ENCODE assay signal across 28 cellular contexts in genomic region chr13:30665638-30666037, GRCh38. TPM values are rescaled to one million over a fixed set of nuclear protein-coding genes. Genes with fewer than 3 reads are reported as not detected.
DNase-seq lines count a peak whose midpoint lies in the region; ATAC-seq, FAIRE-seq and TF ChIP-seq lines count a peak whose summit lies in the region.
"Had no signal": no experiment of that assay in that cellular context is flagged by ENCODE, and none has a peak within 500 bp of the region (broad histone marks: within the 10 kb centered on the region; RNA-seq: fewer than 3 reads in every experiment).

No MANE protein-coding gene starts in this region.

- no peak overlapping the region for H3K56ac ChIP-seq in IMR-90 (ENCODE audit: extremely low read depth, insufficient read depth, low read length)

- H4K20me1 ChIP-seq in IMR-90 (ENCODE audit: insufficient read depth, low read length) (no peaks in the 10 kb centered on the region), K562 (replicated peaks; ENCODE audit: control insufficient read depth, insufficient read depth, low read length) (no peaks in the 10 kb centered on the region), neural progenitor cell (ENCODE audit: low read depth) (no peaks in the 10 kb centered on the region)

- H3K14ac ChIP-seq in IMR-90 (replicated peaks; ENCODE audit: low read depth, low read length), result no peak overlapping the region

- H3K9ac ChIP-seq in IMR-90 (ENCODE audit: low read depth, low read length) (no peak overlapping the region), K562 (ENCODE audit: insufficient read depth in 1 of 2, low read depth in 2 of 2, low read length in 2 of 2) (peak overlapping the region; percentile 33 to 71; a peak in 3 of 4 replicates), neural progenitor cell (no peak overlapping the region)

- H2AK9ac ChIP-seq in IMR-90 (replicated peaks; ENCODE audit: low read depth, low read length, poor library complexity), result no peak overlapping the region

- no peak overlapping the region for H3K27ac ChIP-seq in IMR-90 (ENCODE audit: insufficient read depth, low read length)
- H3K27ac ChIP-seq in K562 (ENCODE audit: extremely low read depth, low read depth, low read length), result peak overlapping the region; percentile 62; the same call in 1 of the 3 replicates
- no peak overlapping the region for H3K27ac ChIP-seq in neural progenitor cell
- no peak overlapping the region for H3K27ac ChIP-seq in suprapubic skin
- H3K27ac ChIP-seq: psoas muscle, sigmoid colon, SJCRH30 had no signal

- POLR2A ChIA-PET in Caco-2 (lab: Charles Lee), result no interaction called here
- POLR2A ChIA-PET in IMR-90 (lab: Charles Lee; ENCODE audit: unreplicated experiment), result no interaction called here
- POLR2A ChIA-PET in K562 (lab: Yijun Ruan, JAX), result interaction anchor here (0.6 to 1.1 kb wide), 2 partner anchors 21 to 231 kb away, joined by 3 read pairs; no protein-coding TSS in a partner anchor

- TF ChIP-seq POLR2A in IMR-90 (IDR thresholded peaks at IDR 0.05; ENCODE audit: low read depth, low read length) (no peak), K562 (conservative IDR thresholded peaks at IDR 0.05) (no peak), suprapubic skin (IDR thresholded peaks at IDR 0.05) (no peak)

- H2AFZ ChIP-seq in IMR-90 (replicated peaks; ENCODE audit: low read length, poor library complexity) (peak overlapping the region; percentile 21), K562 (ENCODE audit: low read depth, low read length) (peak overlapping the region; percentile 97), neural progenitor cell (replicated peaks) (peak overlapping the region; percentile 2)

- H3K27me3 Mint-ChIP-seq in Caco-2 (ENCODE audit: insufficient read depth, unreplicated experiment) (no peaks in the 10 kb centered on the region), neural progenitor cell (ENCODE audit: insufficient read depth, low read depth) (peaks cover 2% of the 10 kb centered on the region)
- H3K27me3 Mint-ChIP-seq: activated naive CD8-positive, alpha-beta T cell; activated T-cell treated with anti-CD3 and anti-CD28 coated beads, Interleukin-2, amount 50 U/mL, for 24 hours; effector memory CD8-positive, alpha-beta T cell; naive thymus-derived CD4-positive, alpha-beta T cell; type B pancreatic cell had no signal

- no peaks in the 10 kb centered on the region for H3K36me3 ChIP-seq in Caco-2 (ENCODE audit: control insufficient read depth, insufficient read depth, low read length)
- no peaks in the 10 kb centered on the region for H3K36me3 ChIP-seq in IMR-90 (ENCODE audit: control insufficient read depth, insufficient read depth, low read length)
- no peaks in the 10 kb centered on the region for H3K36me3 ChIP-seq in K562 (ENCODE audit: control insufficient read depth, insufficient read depth, low read length)
- no peaks in the 10 kb centered on the region for H3K36me3 ChIP-seq in neural progenitor cell
- H3K36me3 ChIP-seq in suprapubic skin, result no peaks in the 10 kb centered on the region
- H3K36me3 ChIP-seq: sigmoid colon, SJCRH30 had no signal

- no peaks in the 10 kb centered on the region for H3K9me3 Mint-ChIP-seq in Caco-2 (ENCODE audit: unreplicated experiment)
- H3K9me3 Mint-ChIP-seq in neural progenitor cell, result peaks cover 2% of the 10 kb centered on the region
- H3K9me3 Mint-ChIP-seq: activated T-cell treated with anti-CD3 and anti-CD28 coated beads, Interleukin-2, amount 50 U/mL, for 24 hours; effector memory CD8-positive, alpha-beta T cell; mesothelial cell of epicardium; naive thymus-derived CD4-positive, alpha-beta T cell; type B pancreatic cell had no signal

- in situ Hi-C loops in IMR-90 (cut with MboI; ENCODE audit: low sequenced_read_pairs), result no loop called here
- in situ Hi-C loops in K562 (cut with MboI), result no loop called here

- FAIRE-seq in K562 (lab: Jason Lieb, UNC), result no peak
- FAIRE-seq: astrocyte, GM19239, islet of Langerhans had no signal

- no peak overlapping the region for H2BK120ac ChIP-seq in IMR-90 (ENCODE audit: low read depth, low read length)

- no peak for DNase-seq in Caco-2
- no peak for DNase-seq in IMR-90
- no peak for DNase-seq in K562 (ENCODE audit: extremely low read depth in 1 of 4, low spot score in 3 of 4)
- DNase-seq in neural progenitor cell (ENCODE audit: low spot score), result no peak
- DNase-seq in NCI-H446 (lab: John Stamatoyannopoulos, UW), result no peak
- DNase-seq in suprapubic skin (ENCODE audit: low spot score in 2 of 2), result no peak
- DNase-seq: activated effector memory CD4-positive, alpha-beta T cell treated with anti-CD3 and anti-CD28 coated beads, Interleukin-2, amount 50 U/mL, for 16 hours; activated T-cell treated with anti-CD3 and anti-CD28 coated beads, Interleukin-2, amount 50 U/mL, for 24 hours; effector memory CD8-positive, alpha-beta T cell; erythroblast; H7; Karpas-422; left ventricle myocardium superior; naive thymus-derived CD4-positive, alpha-beta T cell; NCI-H510A; nucleus accumbens; psoas muscle; sigmoid colon; SJCRH30; stimulated activated CD4-positive, alpha-beta T cell treated with anti-CD3 and anti-CD28 coated beads, Interleukin-4, amount 100 ng/mL, for 4 hours; T-helper 9 cell had no signal

- H4K5ac ChIP-seq in IMR-90 (ENCODE audit: low read depth, low read length), result no peak overlapping the region

- dilution Hi-C loops in IMR-90 (cut with HindIII; ENCODE audit: low sequenced_read_pairs, unreplicated experiment), result no loop called here

- no peaks in the 10 kb centered on the region for H3K79me2 ChIP-seq in K562 (ENCODE audit: control insufficient read depth, insufficient read depth, low read length)
- no peaks in the 10 kb centered on the region for H3K79me2 ChIP-seq in neural progenitor cell (ENCODE audit: low read depth)

- intact Hi-C loops in Caco-2 (cut with micrococcal nuclease; ENCODE audit: unreplicated experiment), result no loop called here
- intact Hi-C loops in IMR-90 (cut with micrococcal nuclease), result no loop called here
- intact Hi-C loops in K562 (cut with micrococcal nuclease), result no loop called here

- H3K27me3 ChIP-seq in Caco-2 (replicated peaks; ENCODE audit: control insufficient read depth, insufficient read depth, low read length) (no peaks in the 10 kb centered on the region), IMR-90 (ENCODE audit: control insufficient read depth, insufficient read depth, low read length) (no peaks in the 10 kb centered on the region), K562 (ENCODE audit: control insufficient read depth in 2 of 2, insufficient read depth in 2 of 2, low read length in 2 of 2) (no peaks in the 10 kb centered on the region), neural progenitor cell (no peaks in the 10 kb centered on the region), suprapubic skin (no peaks in the 10 kb centered on the region)
- H3K27me3 ChIP-seq: sigmoid colon, SJCRH30 had no signal

- H3K9me3 ChIP-seq in Caco-2 (no peaks in the 10 kb centered on the region), IMR-90 (ENCODE audit: control insufficient read depth, insufficient read depth, low read length) (no peaks in the 10 kb centered on the region), K562 (replicated peaks; ENCODE audit: control insufficient read depth, insufficient read depth, low read depth, low read length) (no peaks in the 10 kb centered on the region), neural progenitor cell (ENCODE audit: low read depth) (no peaks in the 10 kb centered on the region), suprapubic skin (no peaks in the 10 kb centered on the region)
- H3K9me3 ChIP-seq: psoas muscle, sigmoid colon, SJCRH30 had no signal

- no peak overlapping the region for H3K4ac ChIP-seq in IMR-90 (ENCODE audit: low read depth, low read length)

- no peak overlapping the region for H3K18ac ChIP-seq in IMR-90 (ENCODE audit: low read depth, low read length)

- H3K4me3 ChIP-seq in Caco-2 (ENCODE audit: low read depth, low read length), result no peak overlapping the region
- no peak overlapping the region for H3K4me3 ChIP-seq in IMR-90 (ENCODE audit: insufficient read depth, low read depth, low read length)
- H3K4me3 ChIP-seq in K562, result no peak overlapping the region
- no peak overlapping the region for H3K4me3 ChIP-seq in neural progenitor cell
- H3K4me3 ChIP-seq in suprapubic skin, result no peak overlapping the region
- H3K4me3 ChIP-seq: psoas muscle, sigmoid colon, SJCRH30 had no signal

- WGBS in IMR-90 (ENCODE audit: extremely low coverage in 2 of 2, insufficient read length in 1 of 2), 2 experiments, result 56% methylated on average over 1 of the region's 1 CpG; no CpG with 5 or more reads in 1 of the 2 experiments
- WGBS in K562 (ENCODE audit: insufficient coverage, low coverage, missing lambda C conversion rate), result 40% methylated on average over 1 of the region's 1 CpG
- WGBS in suprapubic skin, result 55% methylated on average over 1 of the region's 1 CpG

- no peak overlapping the region for H3K23ac ChIP-seq in IMR-90 (ENCODE audit: low read depth, low read length)

- peaks cover 3% of the 10 kb centered on the region for H3K9me1 ChIP-seq in IMR-90 (ENCODE audit: insufficient read depth, low read length)
- H3K9me1 ChIP-seq in K562 (ENCODE audit: control insufficient read depth, insufficient read depth, low read length), result no peaks in the 10 kb centered on the region

- no peak overlapping the region for H2BK15ac ChIP-seq in IMR-90 (ENCODE audit: low read depth, low read length)

- H3K27ac Mint-ChIP-seq in Caco-2 (ENCODE audit: unreplicated experiment) (no peak overlapping the region), neural progenitor cell (no peak overlapping the region)
- H3K27ac Mint-ChIP-seq: activated naive CD8-positive, alpha-beta T cell; activated T-cell treated with anti-CD3 and anti-CD28 coated beads, Interleukin-2, amount 50 U/mL, for 24 hours; effector memory CD8-positive, alpha-beta T cell; mesothelial cell of epicardium; type B pancreatic cell had no signal

- CTCF ChIA-PET in Caco-2 (lab: Charles Lee) (no interaction called here), IMR-90 (lab: Yijun Ruan, JAX) (no interaction called here), K562 (lab: Yijun Ruan, JAX; ENCODE audit: low intra/inter-chr PET ratio) (no interaction called here)

- H3K4me1 ChIP-seq in Caco-2 (peaks cover 53% of the 10 kb centered on the region), IMR-90 (ENCODE audit: control insufficient read depth, insufficient read depth, low read length) (no peaks in the 10 kb centered on the region), K562 (replicated peaks in 1 of 2; ENCODE audit: control insufficient read depth in 2 of 2, insufficient read depth in 2 of 2, low read length in 2 of 2) (peaks cover 12 to 13% of the 10 kb centered on the region in 2 experiments), neural progenitor cell (no peaks in the 10 kb centered on the region), suprapubic skin (no peaks in the 10 kb centered on the region)
- H3K4me1 ChIP-seq: psoas muscle, SJCRH30 had no signal

- H3K36me3 Mint-ChIP-seq in Caco-2 (ENCODE audit: insufficient read depth, unreplicated experiment) (peaks cover 11% of the 10 kb centered on the region), neural progenitor cell (no peaks in the 10 kb centered on the region)
- H3K36me3 Mint-ChIP-seq: activated naive CD8-positive, alpha-beta T cell; mesothelial cell of epicardium; naive thymus-derived CD4-positive, alpha-beta T cell had no signal

- no peak overlapping the region for H3K4me3 Mint-ChIP-seq in Caco-2 (ENCODE audit: unreplicated experiment)
- no peak overlapping the region for H3K4me3 Mint-ChIP-seq in neural progenitor cell
- H3K4me3 Mint-ChIP-seq: activated naive CD8-positive, alpha-beta T cell; activated T-cell treated with anti-CD3 and anti-CD28 coated beads, Interleukin-2, amount 50 U/mL, for 24 hours; effector memory CD8-positive, alpha-beta T cell; mesothelial cell of epicardium; naive thymus-derived CD4-positive, alpha-beta T cell; type B pancreatic cell had no signal

- no peak for TF ChIP-seq EP300 in K562 (IDR thresholded peaks at IDR 0.05; ENCODE audit: low read length)
- no peak for TF ChIP-seq EP300 in suprapubic skin (IDR thresholded peaks at IDR 0.05)

- no peaks in the 10 kb centered on the region for H3F3A ChIP-seq in neural progenitor cell (ENCODE audit: low read depth)

- ATAC-seq in IMR-90 (ENCODE audit: low read depth), result no peak
- peak; percentile 42 for ATAC-seq in K562
- no peak for ATAC-seq in GM18858 (IDR thresholded peaks at IDR 0.05; ENCODE audit: unreplicated experiment)
- ATAC-seq: effector memory CD8-positive, alpha-beta T cell; left ventricle myocardium superior; naive thymus-derived CD4-positive, alpha-beta T cell; psoas muscle had no signal

- H3K4me1 Mint-ChIP-seq in Caco-2 (ENCODE audit: low read depth, unreplicated experiment), result peaks cover 6% of the 10 kb centered on the region
- no peaks in the 10 kb centered on the region for H3K4me1 Mint-ChIP-seq in neural progenitor cell

- no peak overlapping the region for H2BK5ac ChIP-seq in IMR-90 (ENCODE audit: low read depth, low read length, poor library complexity, severe bottlenecking)

- H4K91ac ChIP-seq in IMR-90 (ENCODE audit: insufficient read depth, low read depth, low read length), result no peak overlapping the region

- TF ChIP-seq CTCF in Caco-2 (IDR thresholded peaks at IDR 0.05; ENCODE audit: insufficient read depth in 1 of 2, low read depth in 1 of 2, low read length in 1 of 2, severe bottlenecking in 1 of 2, unreplicated experiment in 1 of 2), result no peak
- no peak for TF ChIP-seq CTCF in IMR-90 (conservative IDR thresholded peaks at IDR 0.05; ENCODE audit: low read depth, low read length)
- TF ChIP-seq CTCF in K562 (IDR thresholded peaks at IDR 0.05 in 2 of 3, conservative IDR thresholded peaks at IDR 0.05 in 1 of 3; ENCODE audit: insufficient read depth in 2 of 3, low read depth in 1 of 3, low read length in 3 of 3), result no peak
- TF ChIP-seq CTCF in neural progenitor cell (IDR thresholded peaks at IDR 0.05), result no peak
- TF ChIP-seq CTCF in suprapubic skin (IDR thresholded peaks at IDR 0.05), result no peak

- BruUV-seq in Caco-2 (replicated peaks; lab: Mats Ljungman, UMichigan), result TSS peak; percentile 66
- no TSS peak for BruUV-seq in IMR-90 (replicated peaks; lab: Mats Ljungman, UMichigan)
- no TSS peak for BruUV-seq in K562 (replicated peaks; lab: Mats Ljungman, UMichigan)

- no peak overlapping the region for H2BK20ac ChIP-seq in IMR-90 (ENCODE audit: low read depth, low read length)

- no peaks in the 10 kb centered on the region for H3K79me1 ChIP-seq in IMR-90 (ENCODE audit: low read depth in 1 of 2, low read length in 2 of 2)

- H4K8ac ChIP-seq in IMR-90 (ENCODE audit: low read depth in 2 of 2, low read length in 2 of 2), result no peak overlapping the region

- no peak overlapping the region for H3K4me2 ChIP-seq in IMR-90 (ENCODE audit: low read depth, low read length)
- peak overlapping the region; percentile 58; the same call in 1 of the 2 replicates for H3K4me2 ChIP-seq in K562 (ENCODE audit: insufficient read depth, low read length)
- no peak overlapping the region for H3K4me2 ChIP-seq in neural progenitor cell

- TF ChIP-seq RAD21 in IMR-90 (IDR thresholded peaks at IDR 0.05; ENCODE audit: low read length) (no peak), K562 (CRISPR knock-in tag; conservative IDR thresholded peaks at IDR 0.05 in 1 of 2, IDR thresholded peaks at IDR 0.05 in 1 of 2) (no peak)

- no peak overlapping the region for H2AK5ac ChIP-seq in IMR-90 (ENCODE audit: low read depth, low read length)

RNA-seq across cellular contexts. Expression of gene USPL1, which starts 47.9 kb away (rescaled TPM):
- 23.4 and 26.7 TPM in 2 replicates for total RNA-seq in Caco-2 (2022)
- total RNA-seq in IMR-90 (2012; rRNA removed), result 15.4 and 22.5 TPM in 2 replicates
- polyA plus RNA-seq in IMR-90 (2012; rRNA removed), result 8.3 and 12.1 TPM in 2 replicates
- polyA plus RNA-seq in IMR-90 (2012; cell fraction: cytosol; rRNA removed), result 1.6 and 2.3 TPM in 2 replicates
- polyA plus RNA-seq in IMR-90 (2012; cell fraction: nucleus; rRNA removed; ENCODE audit: low replicate concordance), result 5.0 and 36.2 TPM in 2 replicates
- total RNA-seq in K562 (2011; cell fraction: chromatin; rRNA removed; ENCODE audit: low replicate concordance), result 16.5 and 32.0 TPM in 2 replicates
- 7.8 and 10.3 TPM in 2 replicates for total RNA-seq in K562 (2011; cell fraction: nucleolus; rRNA removed)
- total RNA-seq in K562 (2011; cell fraction: nucleoplasm; rRNA removed), result 13.6 and 16.8 TPM in 2 replicates
- total RNA-seq in K562 (2014; rRNA removed), result 7.2 and 8.8 TPM in 2 replicates
- total RNA-seq in K562 (2014; rRNA removed; fragmentation: Illumina TruSeq; extraction: Trizol), result 15.4 TPM in 2 replicates
- total RNA-seq in K562 (2015; rRNA removed; fragmentation: Illumina TruSeq; extraction: Trizol), result 12.0 and 12.9 TPM in 2 replicates
- 10.1 and 10.2 TPM in 2 replicates for total RNA-seq in K562 (2021)
- polyA plus RNA-seq in K562 (2011; rRNA removed), result 15.2 and 18.0 TPM in 2 replicates
- 4.0 and 6.8 TPM in 2 replicates for polyA plus RNA-seq in K562 (2011; cell fraction: cytosol; rRNA removed)
- polyA plus RNA-seq in K562 (2011; cell fraction: nucleus; rRNA removed), result 18.2 and 21.1 TPM in 2 replicates
- polyA plus RNA-seq in K562 (2012), result 6.7 and 7.6 TPM in 2 replicates
- 14.5 and 16.9 TPM in 2 replicates for polyA plus RNA-seq in K562 (2014; fragmentation: Illumina TruSeq; extraction: Trizol)
- polyA plus RNA-seq in K562 (2014; fragmentation: Nextera tagmentation; extraction: Ambion mirVana), result 10 to 100 TPM in 1 of 2 experiments, 1 to 10 TPM in 1; 5.5 to 12.0 TPM
- polyA plus RNA-seq in K562 (2014; rRNA removed), result 12.0 and 12.4 TPM in 2 replicates
- 16.7 and 22.3 TPM in 2 replicates for polyA minus RNA-seq in K562 (2011; rRNA and poly(A)+ RNA removed)
- polyA minus RNA-seq in K562 (2011; cell fraction: cytosol; rRNA and poly(A)+ RNA removed), result 5.5 and 6.8 TPM in 2 replicates
- polyA minus RNA-seq in K562 (2011; cell fraction: nucleus; rRNA and poly(A)+ RNA removed), result 10.5 and 18.7 TPM in 2 replicates
- 36.2 and 42.5 TPM in 2 replicates for total RNA-seq in neural progenitor cell (ENCODE audit: low replicate concordance)
- total RNA-seq in suprapubic skin, result 10 to 100 TPM; 14.4 to 28.4 (median 21.8) TPM

Comparison
In these comparisons a context has a peak if more than half of its experiments do, and no peak if none do; other contexts are left out.
1. H2AFZ ChIP-seq: peak in every context shown above with its lines; median percentile 97 in K562; 21 in IMR-90; 2 in neural progenitor cell.
2. H3K9ac ChIP-seq: peak in K562 (2 of 2); none in IMR-90 (single experiment) and neural progenitor cell (single experiment).